Comparison of ENCODE assay signal across 23 cellular contexts in genomic region chr7:128097211-128097731, GRCh38.
"Had no signal": no experiment of that assay in that cellular context is flagged by ENCODE, and none has a peak within 500 bp of the region (broad histone marks: within the 10 kb centered on the region; RNA-seq: fewer than 3 reads in every experiment).

No MANE protein-coding gene starts in this region.

- ATAC-seq: gastrocnemius medialis; psoas muscle; stimulated activated naive CD8-positive, alpha-beta T cell treated with anti-CD3 and anti-CD28 coated beads, Interleukin-15, Interleukin-2, amounts not matched to agents 100 U/mL and 50 U/mL, for 24 hours had no signal

- H3K9me3 ChIP-seq: esophagus muscularis mucosa, gastrocnemius medialis, left ventricle myocardium inferior, psoas muscle, sigmoid colon, suprapubic skin, thyroid gland had no signal

- H3K36me3 ChIP-seq: gastrocnemius medialis had no signal

- FAIRE-seq: endometrium, urothelium cell line had no signal

- H3K4me3 ChIP-seq: esophagus muscularis mucosa, gastrocnemius medialis, left ventricle myocardium inferior, lung, psoas muscle, sigmoid colon, skin epidermis, suprapubic skin, thyroid gland had no signal

- H3K27me3 ChIP-seq: suprapubic skin, thyroid gland had no signal

- H3K27me3 Mint-ChIP-seq: naive B cell had no signal

- H3K4me1 ChIP-seq: esophagus muscularis mucosa, gastrocnemius medialis, psoas muscle, sigmoid colon, suprapubic skin, thyroid gland had no signal

- H3K4me3 Mint-ChIP-seq: naive B cell, nephron, type B pancreatic cell had no signal

- H3K27ac ChIP-seq: epithelial cell of prostate, esophagus muscularis mucosa, gastrocnemius medialis, left ventricle myocardium inferior, psoas muscle, sigmoid colon, skin epidermis, suprapubic skin, thyroid gland had no signal

- H3K4me1 Mint-ChIP-seq: nephron had no signal

- H3K9me3 Mint-ChIP-seq: nephron, type B pancreatic cell had no signal

- H3K27ac Mint-ChIP-seq: nephron, type B pancreatic cell had no signal

- H3K36me3 Mint-ChIP-seq: naive B cell had no signal

- DNase-seq: effector memory CD4-positive, alpha-beta T cell; gastrocnemius medialis; islet precursor cell; left ventricle myocardium inferior; mesenchymal stem cell; midbrain; naive B cell; occipital lobe; psoas muscle; retina; sigmoid colon; stimulated activated CD4-positive, alpha-beta T cell treated with anti-CD3 and anti-CD28 coated beads, Interleukin-12 subunit alpha, Interleukin-12 subunit beta, amount 100 ng/mL, for 4 hours; stimulated activated naive CD8-positive, alpha-beta T cell treated with anti-CD3 and anti-CD28 coated beads, Interleukin-15, Interleukin-2, amounts not matched to agents 100 U/mL and 50 U/mL, for 24 hours; thyroid gland had no signal
